1 cellular context compared by ENCODE assay signal in the genomic region with DNA sequence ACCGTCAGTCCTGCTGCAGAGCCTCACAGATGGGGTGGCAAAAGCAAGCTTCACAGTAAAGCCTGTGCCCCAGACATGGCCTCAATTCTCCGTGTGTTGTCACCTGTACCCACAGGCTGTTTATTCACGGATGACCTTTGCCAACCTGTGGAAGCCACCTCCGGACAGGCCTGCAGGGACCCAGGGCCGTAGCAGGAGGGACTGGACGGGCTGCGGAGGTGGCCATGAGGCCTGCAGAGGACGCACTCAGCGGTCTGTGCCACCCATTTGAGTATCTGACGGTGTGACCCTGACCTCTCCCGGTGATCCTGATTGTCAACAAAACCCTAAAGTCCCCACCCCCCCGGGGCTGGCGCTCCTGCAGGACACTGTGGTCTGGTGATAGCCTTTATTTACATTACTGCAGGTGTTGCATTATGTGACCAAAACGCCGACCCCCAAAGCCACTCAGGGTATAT.
TF ChIP-seq lines count a peak whose summit lies in the region.

No MANE protein-coding gene starts in this region.

TF ChIP-seq in HepG2, 621 proteins besides CTCF, POLR2A, EP300 and RAD21 (continued from another document and continues in another):
- TF ChIP-seq ZNF407 (CRISPR knock-in tag; IDR thresholded peaks at IDR 0.05; ENCODE audit: not compliant biosample characterization) (no peak), ZNF691 (CRISPR knock-in tag; IDR thresholded peaks at IDR 0.05; ENCODE audit: borderline replicate concordance, low read depth) (0 out of 2 replicates have a peak, but pooled peaks have one; percentile 21), ZNF841 (CRISPR knock-in tag; IDR thresholded peaks at IDR 0.05; ENCODE audit: borderline replicate concordance) (no peak), KAT7 (CRISPR knock-in tag; IDR thresholded peaks at IDR 0.05; ENCODE audit: borderline replicate concordance) (no peak), NKX3-1 (CRISPR knock-in tag; IDR thresholded peaks at IDR 0.05) (no peak), ZSCAN30 (CRISPR knock-in tag; IDR thresholded peaks at IDR 0.05) (no peak), GMEB1 (CRISPR knock-in tag; IDR thresholded peaks at IDR 0.05; ENCODE audit: borderline replicate concordance) (peak; percentile 59; the same call in 1 of the 2 replicates), MIER2 (CRISPR knock-in tag; IDR thresholded peaks at IDR 0.05) (no peak), NCOR1 (IDR thresholded peaks at IDR 0.05; ENCODE audit: borderline replicate concordance, low read length) (peak; percentile 76; the same call in 1 of the 2 replicates), BCL6 (CRISPR knock-in tag; IDR thresholded peaks at IDR 0.05) (peak; percentile 46; the same call in 1 of the 2 replicates), SMARCE1 (IDR thresholded peaks at IDR 0.05; ENCODE audit: borderline replicate concordance) (no peak), FOSL1 (CRISPR knock-in tag; IDR thresholded peaks at IDR 0.05; ENCODE audit: borderline replicate concordance) (no peak), ZNF17 (CRISPR knock-in tag; IDR thresholded peaks at IDR 0.05) (no peak), KMT2A (CRISPR knock-in tag; IDR thresholded peaks at IDR 0.05) (no peak), KAT8 (CRISPR knock-in tag; IDR thresholded peaks at IDR 0.05) (peak; percentile 63), SATB2 (CRISPR knock-in tag; IDR thresholded peaks at IDR 0.05) (no peak), CBX1 (IDR thresholded peaks at IDR 0.05; ENCODE audit: low read depth) (no peak), U2AF2 (IDR thresholded peaks at IDR 0.05; ENCODE audit: low read depth, low read length) (no peak), CEBPB (IDR thresholded peaks at IDR 0.05; ENCODE audit: borderline replicate concordance, low read depth, low read length) (no peak), PITX1 (CRISPR knock-in tag; IDR thresholded peaks at IDR 0.05) (peak; percentile 87), ZBTB44 (CRISPR knock-in tag; IDR thresholded peaks at IDR 0.05) (no peak), TAF15 (IDR thresholded peaks at IDR 0.05; ENCODE audit: low read depth, low read length, poor library complexity, severe bottlenecking) (no peak), CBX2 (IDR thresholded peaks at IDR 0.05; ENCODE audit: low read depth, low read length) (no peak), CBX2 (CRISPR knock-in tag; IDR thresholded peaks at IDR 0.05; ENCODE audit: low read depth) (no peak), RCOR2 (CRISPR knock-in tag; IDR thresholded peaks at IDR 0.05) (no peak), NR2C2 (CRISPR knock-in tag; IDR thresholded peaks at IDR 0.05; ENCODE audit: borderline replicate concordance) (peak; percentile 93), BCL3 (CRISPR knock-in tag; IDR thresholded peaks at IDR 0.05) (no peak; the same call in 1 of the 2 replicates), ZMYM2 (CRISPR knock-in tag; IDR thresholded peaks at IDR 0.05) (peak; percentile 52; the same call in 1 of the 2 replicates), NFYB (CRISPR knock-in tag; IDR thresholded peaks at IDR 0.05) (no peak), TEAD3 (CRISPR knock-in tag; optimal IDR thresholded peaks at IDR 0.05; ENCODE audit: borderline replicate concordance) (peak; percentile 46), NCOA2 (CRISPR knock-in tag; IDR thresholded peaks at IDR 0.05) (peak; percentile 65), SP2 (CRISPR knock-in tag; IDR thresholded peaks at IDR 0.05) (0 out of 2 replicates have a peak, but pooled peaks have one; percentile 26), ELF3 (CRISPR knock-in tag; IDR thresholded peaks at IDR 0.05) (no peak), ZNF577 (CRISPR knock-in tag; IDR thresholded peaks at IDR 0.05; ENCODE audit: borderline replicate concordance, low read depth) (no peak), MAFF (IDR thresholded peaks at IDR 0.05; ENCODE audit: low read depth, low read length) (no peak), ZFX (CRISPR knock-in tag; IDR thresholded peaks at IDR 0.05; ENCODE audit: low read depth) (peak; percentile 91), FOXO4 (CRISPR knock-in tag; conservative IDR thresholded peaks at IDR 0.05) (no peak), PAWR (CRISPR knock-in tag; IDR thresholded peaks at IDR 0.05; ENCODE audit: borderline replicate concordance) (no peak), PCBP2 (optimal IDR thresholded peaks at IDR 0.05; ENCODE audit: low read depth, low read length, poor library complexity, severe bottlenecking) (no peak), CCDC6 (CRISPR knock-in tag; IDR thresholded peaks at IDR 0.05) (no peak), XBP1 (CRISPR knock-in tag; IDR thresholded peaks at IDR 0.05) (0 out of 2 replicates have a peak, but pooled peaks have one; percentile 35), ARNTL (CRISPR knock-in tag; IDR thresholded peaks at IDR 0.05) (peak; percentile 76; the same call in 1 of the 2 replicates)
- TF ChIP-seq, protein P1, sequence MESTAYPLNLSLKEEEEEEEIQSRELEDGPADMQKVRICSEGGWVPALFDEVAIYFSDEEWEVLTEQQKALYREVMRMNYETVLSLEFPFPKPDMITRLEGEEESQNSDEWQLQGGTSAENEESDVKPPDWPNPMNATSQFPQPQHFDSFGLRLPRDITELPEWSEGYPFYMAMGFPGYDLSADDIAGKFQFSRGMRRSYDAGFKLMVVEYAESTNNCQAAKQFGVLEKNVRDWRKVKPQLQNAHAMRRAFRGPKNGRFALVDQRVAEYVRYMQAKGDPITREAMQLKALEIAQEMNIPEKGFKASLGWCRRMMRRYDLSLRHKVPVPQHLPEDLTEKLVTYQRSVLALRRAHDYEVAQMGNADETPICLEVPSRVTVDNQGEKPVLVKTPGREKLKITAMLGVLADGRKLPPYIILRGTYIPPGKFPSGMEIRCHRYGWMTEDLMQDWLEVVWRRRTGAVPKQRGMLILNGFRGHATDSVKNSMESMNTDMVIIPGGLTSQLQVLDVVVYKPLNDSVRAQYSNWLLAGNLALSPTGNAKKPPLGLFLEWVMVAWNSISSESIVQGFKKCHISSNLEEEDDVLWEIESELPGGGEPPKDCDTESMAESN (CRISPR knock-in tag; conservative IDR thresholded peaks at IDR 0.05) = peak; percentile 79; the same call in 1 of the 2 replicates
- TF ChIP-seq, protein P2, sequence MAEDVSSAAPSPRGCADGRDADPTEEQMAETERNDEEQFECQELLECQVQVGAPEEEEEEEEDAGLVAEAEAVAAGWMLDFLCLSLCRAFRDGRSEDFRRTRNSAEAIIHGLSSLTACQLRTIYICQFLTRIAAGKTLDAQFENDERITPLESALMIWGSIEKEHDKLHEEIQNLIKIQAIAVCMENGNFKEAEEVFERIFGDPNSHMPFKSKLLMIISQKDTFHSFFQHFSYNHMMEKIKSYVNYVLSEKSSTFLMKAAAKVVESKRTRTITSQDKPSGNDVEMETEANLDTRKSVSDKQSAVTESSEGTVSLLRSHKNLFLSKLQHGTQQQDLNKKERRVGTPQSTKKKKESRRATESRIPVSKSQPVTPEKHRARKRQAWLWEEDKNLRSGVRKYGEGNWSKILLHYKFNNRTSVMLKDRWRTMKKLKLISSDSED (CRISPR knock-in tag; IDR thresholded peaks at IDR 0.05) = no peak
- TF ChIP-seq, protein P3, sequence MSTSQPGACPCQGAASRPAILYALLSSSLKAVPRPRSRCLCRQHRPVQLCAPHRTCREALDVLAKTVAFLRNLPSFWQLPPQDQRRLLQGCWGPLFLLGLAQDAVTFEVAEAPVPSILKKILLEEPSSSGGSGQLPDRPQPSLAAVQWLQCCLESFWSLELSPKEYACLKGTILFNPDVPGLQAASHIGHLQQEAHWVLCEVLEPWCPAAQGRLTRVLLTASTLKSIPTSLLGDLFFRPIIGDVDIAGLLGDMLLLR (CRISPR knock-in tag; IDR thresholded peaks at IDR 0.05) = 0 out of 2 replicates have a peak, but pooled peaks have one; percentile 46
